ENCODE assay signal across 9 cellular contexts in genomic region chr7:106111671-106112117, GRCh38. TPM values are rescaled to one million over a fixed set of nuclear protein-coding genes. Genes with fewer than 3 reads are reported as not detected.
DNase-seq lines count a peak whose midpoint lies in the region; ATAC-seq, FAIRE-seq and TF ChIP-seq lines count a peak whose summit lies in the region.
"Had no signal": no experiment of that assay in that cellular context is flagged by ENCODE, and none has a peak within 500 bp of the region (broad histone marks: within the 10 kb centered on the region; RNA-seq: fewer than 3 reads in every experiment).

No MANE protein-coding gene starts in this region.

- H3K4me1 ChIP-seq in CD4-positive, alpha-beta memory T cell (ENCODE audit: insufficient read depth, low read length) = peaks cover 52% of the 10 kb centered on the region
- H3K4me1 ChIP-seq in PC-3 (ENCODE audit: insufficient read depth, low read length) (peaks cover 30% of the 10 kb centered on the region), iPS-18a (ENCODE audit: control insufficient read depth, low read depth, low read length) (peaks cover 25% of the 10 kb centered on the region), small intestine (ENCODE audit: control insufficient read depth in 2 of 2, insufficient read depth in 1 of 2, low read depth in 1 of 2, low read length in 1 of 2) (peaks cover 0 to 3% of the 10 kb centered on the region in 2 donors)

- 0% methylated on average over 43 to 51 of the region's 51 CpGs for WGBS in small intestine, 3 donors

- peaks cover 48 to 71% (median 60%) of the 10 kb centered on the region in 4 donors for H3K4me1 Mint-ChIP-seq in CD4-positive, alpha-beta memory T cell

- H2AFZ ChIP-seq in PC-3 (ENCODE audit: low read length) = peak overlapping the region; percentile 81

- no peaks in the 10 kb centered on the region for H3F3A ChIP-seq in PC-3 (ENCODE audit: low read length, unreplicated experiment)

- peak overlapping the region; percentile 60 to 76 for H3K4me3 ChIP-seq in CD4-positive, alpha-beta memory T cell (ENCODE audit: low read length in 2 of 2)
- H3K4me3 ChIP-seq in PC-3 (ENCODE audit: low read length) (peak overlapping the region; percentile 90), astrocyte of the spinal cord (ENCODE audit: low read depth, low read length) (peak overlapping the region; percentile 77), iPS-18a (ENCODE audit: low read length) (peak overlapping the region; percentile 78), small intestine (ENCODE audit: low read depth in 1 of 2, low read length in 2 of 2) (peak overlapping the region; percentile 54 to 67)

- no peaks in the 10 kb centered on the region for H3K9me3 Mint-ChIP-seq in CD4-positive, alpha-beta memory T cell

- peak overlapping the region; percentile 69 for H3K27ac ChIP-seq in CD4-positive, alpha-beta memory T cell (ENCODE audit: low read depth, low read length)
- H3K27ac ChIP-seq in PC-3 (ENCODE audit: low read length) (peak overlapping the region; percentile 71), iPS-18a (ENCODE audit: low read length) (no peak overlapping the region), small intestine (ENCODE audit: low read depth in 1 of 2, low read length in 1 of 2) (peak overlapping the region; percentile 95 to 97)

- in situ Hi-C loops in astrocyte of the spinal cord (cut with HindIII; ENCODE audit: low sequenced_read_pairs) = no loop called here

- H3K79me2 ChIP-seq in PC-3 (ENCODE audit: low read length) = peaks cover 51% of the 10 kb centered on the region

- POLR2A ChIA-PET in CD4-positive, alpha-beta memory T cell (lab: Charles Lee; ENCODE audit: partially characterized antibody) = interaction anchor here (0.6 to 5.2 kb wide), 26 partner anchors 9 to 1098 kb away, joined by 3 to 142 read pairs (median 4); partner anchors contain the start of genes CCDC71L and NAMPT
- POLR2A ChIA-PET in PC-3 (lab: Charles Lee; ENCODE audit: unreplicated experiment) = interaction anchor here (0.5 to 1.8 kb wide), 10 partner anchors 9 to 639 kb away, joined by 3 to 29 read pairs (median 12); no protein-coding TSS in a partner anchor

- no peaks in the 10 kb centered on the region for H3K9me2 ChIP-seq in PC-3 (replicated peaks; ENCODE audit: low read length)

- no peaks in the 10 kb centered on the region for H3K27me3 Mint-ChIP-seq in CD4-positive, alpha-beta memory T cell

- no peak for FAIRE-seq in small intestine (lab: Jason Lieb, UNC)
- FAIRE-seq: colon had no signal

- ATAC-seq in GM19035 (IDR thresholded peaks at IDR 0.05; ENCODE audit: unreplicated experiment) = peak; percentile 35
- ATAC-seq in HG03175 (IDR thresholded peaks at IDR 0.05; ENCODE audit: unreplicated experiment) = peak; percentile 26
- peak; percentile 70 for ATAC-seq in PC-3

- no peaks in the 10 kb centered on the region for H3K36me3 ChIP-seq in CD4-positive, alpha-beta memory T cell (ENCODE audit: insufficient read depth, low read length)
- H3K36me3 ChIP-seq in PC-3 (ENCODE audit: low read depth, low read length) (peaks cover 4% of the 10 kb centered on the region; the same call in 1 of the 2 replicates), iPS-18a (ENCODE audit: control insufficient read depth, low read depth, low read length) (no peaks in the 10 kb centered on the region), small intestine (ENCODE audit: control insufficient read depth in 2 of 2, insufficient read depth in 2 of 2, low read length in 2 of 2) (no peaks in the 10 kb centered on the region)

- CTCF ChIA-PET in CD4-positive, alpha-beta memory T cell (lab: Charles Lee; ENCODE audit: partially characterized antibody) = interaction anchor here (0.8 to 4.5 kb wide), 7 partner anchors 9 to 580 kb away, joined by 3 to 25 read pairs (median 4); partner anchors contain the start of gene RINT1
- CTCF ChIA-PET in PC-3 (lab: Charles Lee) = interaction anchor here (0.5 to 1.5 kb wide), 6 partner anchors 43 to 1971 kb away, joined by 3 to 10 read pairs (median 6); no protein-coding TSS in a partner anchor

- no peaks in the 10 kb centered on the region for H3K27me3 ChIP-seq in CD4-positive, alpha-beta memory T cell (ENCODE audit: insufficient read depth, low read length)
- no peaks in the 10 kb centered on the region for H3K27me3 ChIP-seq in PC-3 (ENCODE audit: low read length)
- peaks cover 13% of the 10 kb centered on the region for H3K27me3 ChIP-seq in iPS-18a (ENCODE audit: control insufficient read depth, insufficient read depth, low read length)
- H3K27me3 ChIP-seq in small intestine (ENCODE audit: control insufficient read depth in 2 of 2, insufficient read depth in 2 of 2, low read length in 2 of 2) = no peaks in the 10 kb centered on the region

- H3K36me3 Mint-ChIP-seq in CD4-positive, alpha-beta memory T cell = peaks cover 0 to 4% of the 10 kb centered on the region in 2 donors

- intact Hi-C loops in CD4-positive, alpha-beta memory T cell (cut with micrococcal nuclease) = loop anchor here (1.0 to 10.0 kb wide), 12 partner anchors 40 to 1167 kb away; partner anchors contain the start of genes ATXN7L1, CCDC71L, HBP1 and NAMPT
- intact Hi-C loops in PC-3 (cut with micrococcal nuclease) = loop anchor here (2.0 to 5.0 kb wide), 3 partner anchors 41 to 173 kb away; partner anchors contain the start of gene NAMPT

- peak in 1 of 5 donors; percentile 64 for DNase-seq in CD4-positive, alpha-beta memory T cell
- DNase-seq in PC-3 (peak; percentile 70), astrocyte of the spinal cord (ENCODE audit: low read depth, low spot score) (peak; percentile 65), small intestine (peak; percentile 79), inferior parietal cortex (ENCODE audit: extremely low spot score) (no peak)

- H4K20me1 ChIP-seq in PC-3 (ENCODE audit: low read length) = peaks cover 30% of the 10 kb centered on the region

- no TSS peak for BruUV-seq in PC-3 (replicated peaks; lab: Mats Ljungman, UMichigan)

- H3K9ac ChIP-seq in PC-3 (ENCODE audit: low read length) (peak overlapping the region; percentile 91), iPS-18a (ENCODE audit: low read length) (peak overlapping the region; percentile 71)

- peak overlapping the region; percentile 84 to 98 (median 95) for H3K27ac Mint-ChIP-seq in CD4-positive, alpha-beta memory T cell

- peak overlapping the region; percentile 79 for H3K4me2 ChIP-seq in PC-3 (ENCODE audit: low read length)

- TF ChIP-seq CTCF in PC-3 (conservative IDR thresholded peaks at IDR 0.05; ENCODE audit: low read depth, low read length) (no peak), astrocyte of the spinal cord (IDR thresholded peaks at IDR 0.05; ENCODE audit: low read depth, low read length) (no peak)

- H3K4me3 Mint-ChIP-seq in CD4-positive, alpha-beta memory T cell = peak overlapping the region; percentile 88 to 96 (median 92)

- no peaks in the 10 kb centered on the region for H3K9me3 ChIP-seq in CD4-positive, alpha-beta memory T cell (ENCODE audit: control insufficient read depth in 1 of 2, low read length in 2 of 2)
- H3K9me3 ChIP-seq in PC-3 (ENCODE audit: low read length) (no peaks in the 10 kb centered on the region), iPS-18a (ENCODE audit: control insufficient read depth, low read depth, low read length) (no peaks in the 10 kb centered on the region), small intestine (ENCODE audit: control insufficient read depth, low read depth) (no peaks in the 10 kb centered on the region)

RNA-seq across cellular contexts. Expression of gene SYPL1, which starts 0.4 kb away (rescaled TPM):
- total RNA-seq in CD4-positive, alpha-beta memory T cell = 10 to 100 TPM; 46.9 to 47.9 TPM
- polyA plus RNA-seq in CD4-positive, alpha-beta memory T cell = 10 to 100 TPM; 75.5 to 78.3 TPM
- 45.9 and 57.9 TPM in 2 replicates for total RNA-seq in PC-3 (2014; rRNA removed)
- polyA plus RNA-seq in small intestine = 10 to 100 TPM; 21.0 to 94.2 (median 35.9) TPM
